ENCODE assay signal across 32 cellular contexts in the genomic region with DNA sequence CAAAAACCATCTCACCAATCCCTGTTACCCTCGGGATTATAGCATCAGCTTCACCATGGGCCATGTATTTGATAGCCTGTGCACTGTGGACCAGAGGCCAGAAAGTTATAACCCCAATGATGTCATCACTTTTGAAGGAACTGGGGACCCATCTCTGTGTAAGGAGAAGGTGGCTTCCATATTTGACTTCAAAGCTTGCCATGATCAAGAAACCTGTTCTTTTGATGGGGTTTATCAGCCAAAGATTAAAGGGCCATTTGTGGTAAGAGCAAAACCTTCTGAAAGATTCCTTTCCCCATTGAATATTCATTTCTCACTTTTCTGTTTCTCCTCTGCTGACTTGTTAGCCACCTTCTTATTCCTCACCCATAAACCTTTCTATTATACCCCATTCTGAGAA. TPM values are rescaled to one million over a fixed set of nuclear protein-coding genes. Genes with fewer than 3 reads are reported as not detected.
"Had no signal": no experiment of that assay in that cellular context is flagged by ENCODE, and none has a peak within 500 bp of the region (broad histone marks: within the 10 kb centered on the region; RNA-seq: fewer than 3 reads in every experiment).

No MANE protein-coding gene starts in this region.

- FAIRE-seq: colon had no signal

- H3K4me3 ChIP-seq: adrenal gland, breast epithelium, esophagus muscularis mucosa, gastrocnemius medialis, heart left ventricle had no signal

- DNase-seq: activated B cell treated with CpG ODN at 0.5 μM for 24 hours; activated CD4-positive, alpha-beta T cell treated with anti-CD3 and anti-CD28 coated beads for 48 hours; activated CD4-positive, alpha-beta T cell treated with anti-CD3 and anti-CD28 coated beads, Interleukin-2, amount 50 U/mL, for 1 hour; activated CD4-positive, alpha-beta T cell treated with anti-CD3 and anti-CD28 coated beads, Interleukin-2, amount 50 U/mL, for 48 hours; activated CD8-positive, alpha-beta memory T cell treated with anti-CD3 and anti-CD28 coated beads for 24 hours; activated CD8-positive, alpha-beta T cell treated with anti-CD3 and anti-CD28 coated beads for 36 hours; activated effector memory CD4-positive, alpha-beta T cell treated with Interleukin-2 at 50 U/mL for 16 hours; activated gamma-delta T cell treated with Interleukin-2 at 50 U/mL for 16 hours; activated naive CD4-positive, alpha-beta T cell treated with Interleukin-2 at 50 U/mL for 16 hours; activated T-cell treated with anti-CD3 and anti-CD28 coated beads, Interleukin-2, amount 50 U/mL, for 4 hours; adrenal gland; amygdala; aorta; cortex of kidney; dermis blood vessel endothelial cell; effector CD4-positive, alpha-beta T cell; effector memory CD8-positive, alpha-beta T cell; erythroblast; foreskin keratinocyte; gastrocnemius medialis; glutamatergic neuron; heart left ventricle; T-helper 1 cell; T-helper 17 cell; T1000; WERI-Rb-1 had no signal

- H3K27ac ChIP-seq: adrenal gland, breast epithelium, esophagus muscularis mucosa, foreskin keratinocyte, gastrocnemius medialis, heart left ventricle, WERI-Rb-1 had no signal

- H3K9me3 ChIP-seq: adrenal gland, breast epithelium, esophagus muscularis mucosa, gastrocnemius medialis, heart left ventricle had no signal

- ATAC-seq: activated CD4-positive, CD25-positive, alpha-beta regulatory T cell treated with anti-CD3 and anti-CD28 coated beads, Interleukin-2, amount 50 U/mL, for 24 hours; activated CD8-positive, alpha-beta T cell treated with anti-CD3 and anti-CD28 coated beads for 36 hours; activated T-cell treated with anti-CD3 and anti-CD28 coated beads, Interleukin-2, amount 50 U/mL, for 4 hours; activated T-helper 17 cell treated with anti-CD3 and anti-CD28 coated beads, Interleukin-2, amount 50 U/mL, for 72 hours; effector memory CD8-positive, alpha-beta T cell; foreskin keratinocyte; gastrocnemius medialis; heart left ventricle; T-helper 17 cell had no signal

- H3K36me3 ChIP-seq: adrenal gland, breast epithelium, gastrocnemius medialis, WERI-Rb-1 had no signal

- H3K27me3 ChIP-seq: adrenal gland, breast epithelium, esophagus muscularis mucosa, foreskin keratinocyte, gastrocnemius medialis, heart left ventricle had no signal

- H3K4me1 ChIP-seq: adrenal gland, breast epithelium, esophagus muscularis mucosa, gastrocnemius medialis, heart left ventricle had no signal

RNA-seq across cellular contexts. Expression of gene ENTPD3, which starts 35.9 kb away (rescaled TPM):
- total RNA-seq: activated B cell treated with CpG ODN at 0.5 μM for 24 hours; activated CD8-positive, alpha-beta T cell treated with anti-CD3 and anti-CD28 coated beads for 36 hours; activated naive CD4-positive, alpha-beta T cell treated with anti-CD3 and anti-CD28 coated beads, Interleukin-2, amount 50 U/mL, for 72 hours; activated T-cell treated with anti-CD3 and anti-CD28 coated beads, Interleukin-2, amount 50 U/mL, for 4 hours; activated T-helper 17 cell treated with anti-CD3 and anti-CD28 coated beads, Interleukin-2, amount 50 U/mL, for 72 hours; T-helper 17 cell had no signal
